13 cellular contexts compared by ENCODE assay signal in the genomic region with DNA sequence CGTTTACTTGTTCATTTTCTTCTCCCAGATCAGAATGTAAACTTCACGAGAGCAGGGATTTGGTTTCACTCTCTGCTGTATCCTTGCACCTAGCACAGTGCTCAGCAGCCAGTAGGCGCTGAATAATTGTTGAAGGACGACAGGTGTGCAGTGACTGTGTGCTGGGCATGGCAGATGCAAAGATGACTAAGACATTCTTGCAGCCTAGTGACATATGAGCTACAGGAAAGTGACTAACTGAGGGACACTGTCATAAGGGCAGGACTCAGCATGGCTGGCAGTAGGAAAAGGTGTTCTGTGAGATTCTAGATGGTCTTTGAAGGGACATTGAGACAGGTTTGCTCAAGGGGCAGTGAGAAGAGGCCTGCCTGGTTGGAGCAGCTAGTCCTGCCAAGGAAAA. TPM values are rescaled to one million over a fixed set of nuclear protein-coding genes. Genes with fewer than 3 reads are reported as not detected.
DNase-seq lines count a peak whose midpoint lies in the region; ATAC-seq and TF ChIP-seq lines count a peak whose summit lies in the region.
"Had no signal": no experiment of that assay in that cellular context is flagged by ENCODE, and none has a peak within 500 bp of the region (broad histone marks: within the 10 kb centered on the region; RNA-seq: fewer than 3 reads in every experiment).

No MANE protein-coding gene starts in this region.

- no peak overlapping the region for H3K27ac ChIP-seq in osteoblast (ENCODE audit: low read depth, low read length)
- H3K27ac ChIP-seq: body of pancreas had no signal

- peak; percentile 92 for DNase-seq in DMS53 (lab: John Stamatoyannopoulos, UW)
- DNase-seq in LHCN-M2 (ENCODE audit: low read depth) = peak; percentile 70
- DNase-seq in neural crest cell (ENCODE audit: low read depth, low spot score) = no peak
- no peak for DNase-seq in endothelial cell (ENCODE audit: low spot score)
- DNase-seq in NCI-H2107 treated with DMSO at 0.1 percent for 48 hours (lab: John Stamatoyannopoulos, UW; ENCODE audit: unreplicated experiment) = no peak
- DNase-seq in osteoblast (ENCODE audit: insufficient read length, low spot score, missing footprints) = no peak
- DNase-seq: body of pancreas, DMS153, HFFc6, NCI-H1048 had no signal

- no peak overlapping the region for H3K4me3 ChIP-seq in osteoblast (ENCODE audit: insufficient read depth, low read length)
- H3K4me3 ChIP-seq: body of pancreas had no signal

- peak overlapping the region; percentile 0 for H3K4me3 Mint-ChIP-seq in activated T-helper 17 cell treated with anti-CD3 and anti-CD28 coated beads, Interleukin-2, amount 50 U/mL, for 72 hours
- H3K4me3 Mint-ChIP-seq in neural crest cell (peak overlapping the region; percentile 15), endothelial cell (ENCODE audit: unreplicated experiment) (no peak overlapping the region)
- H3K4me3 Mint-ChIP-seq: HFFc6; T-helper 1 cell treated with Interleukin-12 subunit alpha and Interleukin-12 subunit beta and Interleukin-4 antibody, amounts not matched to agents 30 μg/mL and 1 μg/mL, for 36 hours had no signal

- no peaks in the 10 kb centered on the region for H4K20me1 ChIP-seq in osteoblast (ENCODE audit: insufficient read depth, low read length)

- H2AFZ ChIP-seq in osteoblast (ENCODE audit: low read length) = no peak overlapping the region

- H3K9me3 Mint-ChIP-seq in activated T-helper 17 cell treated with anti-CD3 and anti-CD28 coated beads, Interleukin-2, amount 50 U/mL, for 72 hours = no peaks in the 10 kb centered on the region
- no peaks in the 10 kb centered on the region for H3K9me3 Mint-ChIP-seq in neural crest cell
- no peaks in the 10 kb centered on the region for H3K9me3 Mint-ChIP-seq in endothelial cell (ENCODE audit: unreplicated experiment)
- H3K9me3 Mint-ChIP-seq: HFFc6; T-helper 1 cell treated with Interleukin-12 subunit alpha and Interleukin-12 subunit beta and Interleukin-4 antibody, amounts not matched to agents 30 μg/mL and 1 μg/mL, for 36 hours had no signal

- no peaks in the 10 kb centered on the region for H3K27me3 ChIP-seq in osteoblast (ENCODE audit: insufficient read depth, low read length)
- H3K27me3 ChIP-seq: body of pancreas had no signal

- H3K79me2 ChIP-seq in osteoblast (ENCODE audit: insufficient read depth, low read length) = peaks cover 16% of the 10 kb centered on the region

- TF ChIP-seq CTCF in neural crest cell (conservative IDR thresholded peaks at IDR 0.05) = no peak
- no peak for TF ChIP-seq CTCF in endothelial cell (IDR thresholded peaks at IDR 0.05; ENCODE audit: unreplicated experiment)
- TF ChIP-seq CTCF in osteoblast (IDR thresholded peaks at IDR 0.05; ENCODE audit: extremely low read depth, low read depth, low read length) = no peak

- no peaks in the 10 kb centered on the region for H3K36me3 ChIP-seq in osteoblast (ENCODE audit: insufficient read depth, low read length)

- H3K4me1 ChIP-seq in osteoblast (ENCODE audit: insufficient read depth, low read length) = peaks cover 6% of the 10 kb centered on the region

- H3K9me3 ChIP-seq in osteoblast (ENCODE audit: low read depth, low read length) = no peaks in the 10 kb centered on the region
- H3K9me3 ChIP-seq: body of pancreas had no signal

- H3K27me3 Mint-ChIP-seq in activated T-helper 17 cell treated with anti-CD3 and anti-CD28 coated beads, Interleukin-2, amount 50 U/mL, for 72 hours = no peaks in the 10 kb centered on the region
- H3K27me3 Mint-ChIP-seq in neural crest cell (ENCODE audit: low read depth) (no peaks in the 10 kb centered on the region), endothelial cell (ENCODE audit: unreplicated experiment) (peaks cover 9% of the 10 kb centered on the region)

- peaks cover 3% of the 10 kb centered on the region for H3K36me3 Mint-ChIP-seq in activated T-helper 17 cell treated with anti-CD3 and anti-CD28 coated beads, Interleukin-2, amount 50 U/mL, for 72 hours (ENCODE audit: low read depth)
- H3K36me3 Mint-ChIP-seq in neural crest cell (ENCODE audit: low read depth) (no peaks in the 10 kb centered on the region), endothelial cell (ENCODE audit: low read depth, unreplicated experiment) (no peaks in the 10 kb centered on the region)

- ATAC-seq in activated T-helper 17 cell treated with anti-CD3 and anti-CD28 coated beads, Interleukin-2, amount 50 U/mL, for 72 hours (replicated peaks) = peak; percentile 90
- ATAC-seq: body of pancreas, sciatic nerve had no signal

- H3K4me1 Mint-ChIP-seq in activated T-helper 17 cell treated with anti-CD3 and anti-CD28 coated beads, Interleukin-2, amount 50 U/mL, for 72 hours = peaks cover 19% of the 10 kb centered on the region
- peaks cover 8% of the 10 kb centered on the region for H3K4me1 Mint-ChIP-seq in neural crest cell
- peaks cover 6% of the 10 kb centered on the region for H3K4me1 Mint-ChIP-seq in endothelial cell (ENCODE audit: unreplicated experiment)

- peak overlapping the region; percentile 2 for H3K27ac Mint-ChIP-seq in activated T-helper 17 cell treated with anti-CD3 and anti-CD28 coated beads, Interleukin-2, amount 50 U/mL, for 72 hours
- H3K27ac Mint-ChIP-seq in neural crest cell (ENCODE audit: unreplicated experiment) (no peak overlapping the region), endothelial cell (ENCODE audit: unreplicated experiment) (no peak overlapping the region)
- H3K27ac Mint-ChIP-seq: HFFc6; T-helper 1 cell treated with Interleukin-12 subunit alpha and Interleukin-12 subunit beta and Interleukin-4 antibody, amounts not matched to agents 30 μg/mL and 1 μg/mL, for 36 hours had no signal

- H3K4me2 ChIP-seq in osteoblast (ENCODE audit: insufficient read depth, low read length) = no peak overlapping the region

RNA-seq across cellular contexts. Expression of gene B4GALT5, which starts 4.0 kb away (rescaled TPM):
- total RNA-seq in LHCN-M2 (2014; rRNA removed) (29.1 and 31.5 TPM in 2 replicates), neural crest cell (48.9 and 49.0 TPM in 2 replicates), endothelial cell (ENCODE audit: unreplicated experiment) (115 TPM), osteoblast (35.8 and 43.9 TPM in 2 replicates)
- 12.1 TPM for polyA plus RNA-seq in LHCN-M2 (2012)
- total RNA-seq in activated T-helper 17 cell treated with anti-CD3 and anti-CD28 coated beads, Interleukin-2, amount 50 U/mL, for 72 hours = 10 to 100 TPM; 19.5 to 25.8 TPM

Comparison
In these comparisons a context has a peak if more than half of its experiments do, and no peak if none do; other contexts are left out.
1. DNase-seq: peak in DMS53 (single experiment) and LHCN-M2 (single experiment); none in neural crest cell (single experiment), endothelial cell (single experiment), NCI-H2107 treated with DMSO at 0.1 percent for 48 hours (single experiment) and osteoblast (single experiment).